18 cellular contexts compared by ENCODE assay signal in the genomic region with DNA sequence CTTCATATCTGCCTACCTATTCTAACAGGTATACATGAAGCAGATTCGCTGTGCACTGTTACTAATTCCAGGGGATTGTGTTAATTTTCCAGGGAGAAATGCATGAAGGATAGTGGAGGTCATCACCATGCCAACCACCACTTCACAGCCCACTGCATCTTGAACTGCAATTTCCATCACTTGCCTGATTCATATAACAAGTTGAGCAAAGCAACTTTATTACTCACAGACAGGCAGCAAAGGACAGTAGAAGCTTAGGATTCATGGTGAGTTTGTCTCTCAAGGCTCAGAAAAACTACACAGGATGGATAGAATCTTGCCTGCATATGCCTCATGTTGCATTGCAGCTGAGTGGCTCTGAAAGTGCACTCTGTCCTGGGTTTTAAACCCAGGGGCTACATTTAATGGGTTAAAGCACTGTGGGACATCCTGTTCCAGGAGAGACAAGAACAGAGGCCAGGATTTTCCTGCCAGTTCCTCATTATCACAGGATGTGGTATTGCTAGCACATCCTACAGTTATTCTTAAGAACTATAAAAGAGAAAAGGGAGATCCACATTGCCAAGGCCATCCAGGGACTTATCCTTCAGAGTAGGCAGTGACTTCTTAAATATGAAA.
DNase-seq lines count a peak whose midpoint lies in the region; ATAC-seq and TF ChIP-seq lines count a peak whose summit lies in the region.
"Had no signal": no experiment of that assay in that cellular context is flagged by ENCODE, and none has a peak within 500 bp of the region (broad histone marks: within the 10 kb centered on the region; RNA-seq: fewer than 3 reads in every experiment).

No MANE protein-coding gene starts in this region.

- H3K27ac ChIP-seq in DND-41 (ENCODE audit: low read length): peak overlapping the region; percentile 100
- H3K27ac ChIP-seq in RWPE2 (ENCODE audit: poor library complexity, severe bottlenecking): peak overlapping the region; percentile 71
- H3K27ac ChIP-seq in fibroblast of lung (ENCODE audit: insufficient read depth, low read length): no peak overlapping the region
- H3K27ac ChIP-seq: suprapubic skin had no signal

- H3K79me2 ChIP-seq in DND-41 (ENCODE audit: insufficient read depth, low read length): peaks cover 84% of the 10 kb centered on the region
- no peaks in the 10 kb centered on the region for H3K79me2 ChIP-seq in fibroblast of lung (ENCODE audit: control insufficient read depth, insufficient read depth, low read length)

- H3K36me3 ChIP-seq in DND-41 (ENCODE audit: insufficient read depth, low read length) (peaks cover 9% of the 10 kb centered on the region), RWPE2 (ENCODE audit: low read depth) (no peaks in the 10 kb centered on the region), fibroblast of lung (ENCODE audit: control insufficient read depth, insufficient read depth, low read length) (no peaks in the 10 kb centered on the region)
- H3K36me3 ChIP-seq: suprapubic skin had no signal

- in situ Hi-C loops in ACHN (cut with HindIII; ENCODE audit: low pct_ligation_motif_present, low pct_unique_long_range_greater_than_20kb, low sequenced_read_pairs): no loop called here

- ATAC-seq in DND-41 (ENCODE audit: insufficient read depth, low read depth) (peak; percentile 16), RWPE2 (ENCODE audit: low read depth) (peak; percentile 45; the same call in 2 of the 3 replicates), HG03280 (IDR thresholded peaks at IDR 0.05; ENCODE audit: unreplicated experiment) (no peak)
- ATAC-seq: left lobe of liver, natural killer cell had no signal

- H3K4me2 ChIP-seq in DND-41 (ENCODE audit: insufficient read depth, low read length): peak overlapping the region; percentile 17
- no peak overlapping the region for H3K4me2 ChIP-seq in fibroblast of lung (ENCODE audit: extremely low read depth, insufficient read depth, low read length)

- intact Hi-C loops in Calu3 (cut with micrococcal nuclease; ENCODE audit: unreplicated experiment): no loop called here

- peak; percentile 39 for DNase-seq in ACHN
- peak; percentile 54 for DNase-seq in DND-41
- no peak for DNase-seq in RWPE2 (ENCODE audit: low spot score)
- DNase-seq in fibroblast of lung (ENCODE audit: low read depth in 2 of 2): peak; percentile 21 to 36
- no peak for DNase-seq in Calu3
- no peak for DNase-seq in GM03348 (ENCODE audit: low spot score)
- DNase-seq in stimulated activated CD4-positive, alpha-beta T cell treated with anti-CD3 and anti-CD28 coated beads, Interleukin-15, amount 100 ng/mL, for 24 hours: no peak
- DNase-seq: activated CD8-positive, alpha-beta memory T cell treated with anti-CD3 and anti-CD28 coated beads for 24 hours; anterior cingulate cortex; effector memory CD4-positive, alpha-beta T cell; head of caudate nucleus; natural killer cell; NCI-H1436; small intestine; T1000 had no signal

- no peak overlapping the region for H3K4me3 Mint-ChIP-seq in Calu3 (ENCODE audit: low read depth, unreplicated experiment)
- H3K4me3 Mint-ChIP-seq: natural killer cell had no signal

- H2AFZ ChIP-seq in DND-41 (ENCODE audit: low read depth, low read length): no peak overlapping the region
- no peak overlapping the region for H2AFZ ChIP-seq in fibroblast of lung (ENCODE audit: low read length)

- no peaks in the 10 kb centered on the region for H3K36me3 Mint-ChIP-seq in Calu3 (ENCODE audit: insufficient read depth, unreplicated experiment)
- H3K36me3 Mint-ChIP-seq: natural killer cell had no signal

- peak overlapping the region in 1 of 2 experiments; percentile 22; a peak in 1 of 4 replicates for H3K4me3 ChIP-seq in DND-41 (ENCODE audit: low read depth in 1 of 2, low read length in 2 of 2)
- H3K4me3 ChIP-seq in RWPE2 (ENCODE audit: severe bottlenecking): no peak overlapping the region
- no peak overlapping the region for H3K4me3 ChIP-seq in fibroblast of lung (replicated peaks in 1 of 4; ENCODE audit: control extremely low read depth in 1 of 4, insufficient read depth in 1 of 4, low read depth in 3 of 4, low read length in 4 of 4)
- H3K4me3 ChIP-seq: suprapubic skin had no signal

- H3K4me1 ChIP-seq in DND-41 (ENCODE audit: insufficient read depth, low read length) (peaks cover 76% of the 10 kb centered on the region), RWPE2 (ENCODE audit: insufficient read depth, poor library complexity, severe bottlenecking) (peaks cover 12% of the 10 kb centered on the region), fibroblast of lung (ENCODE audit: control insufficient read depth, extremely low read depth, insufficient read depth, low read length) (peaks cover 3% of the 10 kb centered on the region)
- H3K4me1 ChIP-seq: suprapubic skin had no signal

- no peaks in the 10 kb centered on the region for H3K4me1 Mint-ChIP-seq in Calu3 (ENCODE audit: low read depth, unreplicated experiment)
- H3K4me1 Mint-ChIP-seq: natural killer cell had no signal

- H3K27me3 ChIP-seq in DND-41 (ENCODE audit: insufficient read depth, low read length, poor library complexity) (no peaks in the 10 kb centered on the region), RWPE2 (ENCODE audit: insufficient read depth, poor library complexity, severe bottlenecking) (no peaks in the 10 kb centered on the region), fibroblast of lung (ENCODE audit: control insufficient read depth, insufficient read depth, low read length) (no peaks in the 10 kb centered on the region)

- H3K9ac ChIP-seq in DND-41 (ENCODE audit: low read depth, low read length) (peak overlapping the region; percentile 99), fibroblast of lung (ENCODE audit: insufficient read depth, low read length) (no peak overlapping the region)

- TF ChIP-seq CTCF in DND-41 (IDR thresholded peaks at IDR 0.05; ENCODE audit: borderline replicate concordance, extremely low read depth, low read length, poor library complexity, severe bottlenecking): no peak
- TF ChIP-seq CTCF in RWPE2 (IDR thresholded peaks at IDR 0.05; ENCODE audit: poor library complexity, severe bottlenecking): no peak
- TF ChIP-seq CTCF in fibroblast of lung (conservative IDR thresholded peaks at IDR 0.05 in 1 of 2, IDR thresholded peaks at IDR 0.05 in 1 of 2; ENCODE audit: low read depth in 1 of 2, low read length in 2 of 2): no peak
- TF ChIP-seq CTCF in Calu3 (IDR thresholded peaks at IDR 0.05; ENCODE audit: unreplicated experiment): no peak

- H3K9me3 Mint-ChIP-seq in Calu3 (ENCODE audit: low read depth, unreplicated experiment): no peaks in the 10 kb centered on the region
- H3K9me3 Mint-ChIP-seq: natural killer cell had no signal

- H3K9me3 ChIP-seq in DND-41 (ENCODE audit: insufficient read depth, low read length, severe bottlenecking) (no peaks in the 10 kb centered on the region), RWPE2 (ENCODE audit: severe bottlenecking) (no peaks in the 10 kb centered on the region), fibroblast of lung (ENCODE audit: control insufficient read depth, insufficient read depth, low read depth, low read length) (no peaks in the 10 kb centered on the region)
- H3K9me3 ChIP-seq: suprapubic skin had no signal

- CTCF ChIA-PET in Calu3 (lab: Charles Lee): no interaction called here

- BruUV-seq in Calu3 (replicated peaks; lab: Mats Ljungman, UMichigan): no TSS peak

- no peak overlapping the region for H3K27ac Mint-ChIP-seq in Calu3 (ENCODE audit: unreplicated experiment)
- H3K27ac Mint-ChIP-seq: natural killer cell had no signal

- H3K27me3 Mint-ChIP-seq in Calu3 (ENCODE audit: unreplicated experiment): peaks cover 74% of the 10 kb centered on the region

- H4K20me1 ChIP-seq in DND-41 (ENCODE audit: insufficient read depth, low read length): no peaks in the 10 kb centered on the region
- no peaks in the 10 kb centered on the region for H4K20me1 ChIP-seq in fibroblast of lung (ENCODE audit: control insufficient read depth, extremely low read depth, insufficient read depth, low read length)

Comparison
In these comparisons a context has a peak if more than half of its experiments do, and no peak if none do; other contexts are left out.
1. DNase-seq: peak in ACHN (single experiment), DND-41 (single experiment) and fibroblast of lung (2 of 2); none in RWPE2 (single experiment), Calu3 (single experiment), GM03348 (single experiment) and stimulated activated CD4-positive, alpha-beta T cell treated with anti-CD3 and anti-CD28 coated beads, Interleukin-15, amount 100 ng/mL, for 24 hours (single experiment).